8 cellular contexts compared by ENCODE assay signal in the genomic region with DNA sequence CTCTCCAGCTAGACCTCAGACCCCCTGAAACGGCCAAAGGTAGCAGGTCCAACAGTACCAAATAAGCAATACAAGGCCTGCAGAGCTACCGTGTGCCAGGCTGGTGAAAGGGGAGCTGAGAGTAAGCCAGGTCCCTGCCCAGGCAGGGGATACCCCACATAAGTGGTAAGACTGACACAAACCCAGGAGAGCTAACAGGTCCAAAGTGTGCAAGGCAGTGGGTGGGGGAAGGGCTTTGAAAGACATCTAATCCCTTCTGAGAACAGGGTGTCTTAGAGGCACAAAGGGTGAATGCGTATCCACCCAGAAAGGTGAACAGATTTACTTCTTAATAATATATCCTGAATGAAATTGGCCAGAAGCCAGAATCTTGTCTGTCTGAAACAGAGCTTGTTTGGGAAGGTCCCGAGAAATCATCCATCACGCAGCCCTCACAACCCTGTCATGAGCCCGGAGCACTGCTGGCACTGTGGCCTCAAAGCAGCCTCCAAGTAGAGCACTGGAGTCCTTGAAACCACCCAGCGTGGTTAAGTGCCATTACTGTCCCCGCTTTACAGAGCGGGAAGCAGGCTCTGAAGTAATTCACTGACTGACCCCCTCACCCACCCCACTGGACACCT. TPM values are rescaled to one million over a fixed set of nuclear protein-coding genes. Genes with fewer than 3 reads are reported as not detected.
A peak's percentile ranks its signal among the peaks of the same experiment; 100 is the strongest.
DNase-seq lines count a peak whose midpoint lies in the region; ATAC-seq and TF ChIP-seq lines count a peak whose summit lies in the region.

No MANE protein-coding gene starts in this region.

- H3K4me1 ChIP-seq in gastrocnemius medialis = peaks cover 36 to 41% of the 10 kb centered on the region in 2 donors

- peak overlapping the region; percentile 75 to 92 (median 84) for H3K4me3 ChIP-seq in gastrocnemius medialis

- DNase-seq in D341Med (ENCODE audit: low spot score) (peak; percentile 45), hepatic stellate cell (ENCODE audit: low spot score) (peak; percentile 35), gastrocnemius medialis (no peak), SHP77 treated with DMSO at 0.1 percent for 48 hours (lab: John Stamatoyannopoulos, UW) (no peak)

- peak overlapping the region; percentile 35 for H3K27ac Mint-ChIP-seq in activated naive CD4-positive, alpha-beta T cell treated with anti-CD3 and anti-CD28 coated beads, Interleukin-2, amount 50 U/mL, for 24 hours

- no peaks in the 10 kb centered on the region for H3K27me3 ChIP-seq in gastrocnemius medialis

- intact Hi-C loops in gastrocnemius medialis (cut with DNase I; ENCODE audit: low total_unique reads) = no loop called here

- in situ Hi-C loops in gastrocnemius medialis (cut with MboI; ENCODE audit: low sequenced_read_pairs in 4 of 4) = no loop called here

- no peaks in the 10 kb centered on the region for H3K9me3 ChIP-seq in gastrocnemius medialis

- TF ChIP-seq CTCF in gastrocnemius medialis (IDR thresholded peaks at IDR 0.05 in 4 of 5, conservative IDR thresholded peaks at IDR 0.05 in 1 of 5) = no peak

- no peaks in the 10 kb centered on the region for H3K9me3 Mint-ChIP-seq in activated naive CD4-positive, alpha-beta T cell treated with anti-CD3 and anti-CD28 coated beads, Interleukin-2, amount 50 U/mL, for 24 hours

- TF ChIP-seq POLR2A in gastrocnemius medialis (IDR thresholded peaks at IDR 0.05) = no peak

- no peaks in the 10 kb centered on the region for H3K36me3 ChIP-seq in gastrocnemius medialis

- peak overlapping the region; percentile 83 to 95 (median 85) for H3K27ac ChIP-seq in gastrocnemius medialis

- no peaks in the 10 kb centered on the region for H3K36me3 Mint-ChIP-seq in activated naive CD4-positive, alpha-beta T cell treated with anti-CD3 and anti-CD28 coated beads, Interleukin-2, amount 50 U/mL, for 24 hours

- peak overlapping the region; percentile 93 for H3K4me3 Mint-ChIP-seq in activated naive CD4-positive, alpha-beta T cell treated with anti-CD3 and anti-CD28 coated beads, Interleukin-2, amount 50 U/mL, for 24 hours

- H3K4me1 Mint-ChIP-seq in activated naive CD4-positive, alpha-beta T cell treated with anti-CD3 and anti-CD28 coated beads, Interleukin-2, amount 50 U/mL, for 24 hours = peaks cover 46% of the 10 kb centered on the region

- peak; percentile 1 for ATAC-seq in HG02981 (IDR thresholded peaks at IDR 0.05; ENCODE audit: unreplicated experiment)
- peak; percentile 10 to 12 for ATAC-seq in gastrocnemius medialis
- no peak for ATAC-seq in GM21786 (IDR thresholded peaks at IDR 0.05; ENCODE audit: unreplicated experiment)
- ATAC-seq in HG03280 (IDR thresholded peaks at IDR 0.05; ENCODE audit: unreplicated experiment) = no peak

- no peaks in the 10 kb centered on the region for H3K27me3 Mint-ChIP-seq in activated naive CD4-positive, alpha-beta T cell treated with anti-CD3 and anti-CD28 coated beads, Interleukin-2, amount 50 U/mL, for 24 hours

RNA-seq across cellular contexts. Expression of gene TKT, which starts 1.5 kb away (rescaled TPM):
- total RNA-seq in gastrocnemius medialis = 10 to 100 TPM; 18.5 to 41.3 (median 23.8) TPM

Comparison
In these comparisons a context has a peak if more than half of its experiments do, and no peak if none do; other contexts are left out.
1. DNase-seq: peak in D341Med (single experiment) and hepatic stellate cell (single experiment); none in gastrocnemius medialis (0 of 2) and SHP77 treated with DMSO at 0.1 percent for 48 hours (single experiment).
2. ATAC-seq: peak in HG02981 (single experiment) and gastrocnemius medialis (2 of 2); none in GM21786 (single experiment) and HG03280 (single experiment).